22 cellular contexts compared by ENCODE assay signal in the genomic region with DNA sequence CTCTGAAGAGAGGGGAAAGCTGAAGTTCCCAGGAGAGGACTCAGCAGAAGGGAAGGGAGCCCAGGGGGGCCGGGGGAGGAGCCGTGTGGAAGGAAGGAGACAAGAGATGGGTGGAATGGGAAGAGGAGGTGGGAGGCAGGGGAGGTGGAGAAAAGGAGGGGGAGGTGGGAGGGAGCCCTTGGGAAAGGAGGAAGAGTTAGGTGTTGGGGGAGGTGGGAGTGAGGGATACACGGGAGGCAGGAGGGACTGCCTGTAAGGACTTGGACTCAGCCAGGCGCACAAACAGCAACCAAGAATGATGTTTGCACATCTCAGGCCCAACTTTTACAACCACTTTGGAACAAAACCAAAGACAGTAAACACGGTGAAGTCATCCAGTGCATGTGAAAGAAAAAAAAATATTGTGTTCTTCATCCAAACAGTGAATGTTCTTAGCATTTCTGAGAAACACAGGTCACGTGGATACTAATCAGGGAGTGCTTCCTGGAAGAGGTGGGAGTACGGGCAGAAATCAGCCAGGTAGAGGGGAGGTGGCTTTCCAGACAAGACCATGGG. TPM values are rescaled to one million over a fixed set of nuclear protein-coding genes. Genes with fewer than 3 reads are reported as not detected.
DNase-seq lines count a peak whose midpoint lies in the region; ATAC-seq, FAIRE-seq and TF ChIP-seq lines count a peak whose summit lies in the region.
"Had no signal": no experiment of that assay in that cellular context is flagged by ENCODE, and none has a peak within 500 bp of the region (broad histone marks: within the 10 kb centered on the region; RNA-seq: fewer than 3 reads in every experiment).

No MANE protein-coding gene starts in this region.

- ATAC-seq in omental fat pad (ENCODE audit: low FRiP score), result peak; percentile 56

- FAIRE-seq in D721Med (lab: Jason Lieb, UNC), result no peak
- FAIRE-seq: A204.1, islet of Langerhans had no signal

- POLR2A ChIA-PET in HEK293 (lab: Yijun Ruan, JAX), result interaction anchor here (0.5 to 0.7 kb wide), 2 partner anchors 11 to 209 kb away, joined by 3 to 4 read pairs; no protein-coding TSS in a partner anchor

- no peaks in the 10 kb centered on the region for H3K4me1 ChIP-seq in HEK293 (ENCODE audit: control insufficient read depth, insufficient read depth, low read length)
- H3K4me1 ChIP-seq: lower lobe of right lung had no signal

- DNase-seq in AG08396 (ENCODE audit: low spot score) (peak; percentile 46), fibroblast of mammary gland (ENCODE audit: low read depth) (peak; percentile 58), omental fat pad (ENCODE audit: low spot score) (no peak), SIG-M5 treated with dmso at 0.1 percent for 504 hours (lab: John Stamatoyannopoulos, UW; ENCODE audit: unreplicated experiment) (no peak), D721Med (ENCODE audit: insufficient read length, low spot score) (no peak), occipital lobe (lab: John Stamatoyannopoulos, UW) (no peak), brain microvascular endothelial cell (no peak)
- DNase-seq: activated CD4-positive, alpha-beta T cell treated with anti-CD3 and anti-CD28 coated beads, Interleukin-2, amount 50 U/mL, for 1 hour; Calu3; EL; H9; KBM-7; lower lobe of right lung; NCI-H524; SK-N-SH; tibial artery had no signal

- H3K27ac ChIP-seq in HEK293 (ENCODE audit: extremely low read depth, low read depth, low read length), result no peak overlapping the region
- H3K27ac ChIP-seq in brain microvascular endothelial cell, result no peak overlapping the region
- H3K27ac ChIP-seq: BLaER1 treated with 17β-estradiol and CSF1 and Interleukin-3, amounts not matched to agents 10 nM and 100 nM; lower lobe of right lung; neutrophil; tibial artery had no signal

- CTCF ChIA-PET in HEK293 (lab: Yijun Ruan, JAX), result no interaction called here

- no peak overlapping the region for H3K4me3 ChIP-seq in HEK293 (ENCODE audit: low read depth, low read length)
- H3K4me3 ChIP-seq in fibroblast of mammary gland (ENCODE audit: control insufficient read depth, low read depth, low read length), result no peak overlapping the region
- H3K4me3 ChIP-seq in brain microvascular endothelial cell (ENCODE audit: low read depth, low read length), result no peak overlapping the region
- H3K4me3 ChIP-seq: BLaER1 treated with 17β-estradiol and CSF1 and Interleukin-3, amounts not matched to agents 10 nM and 100 nM; lower lobe of right lung; tibial artery had no signal

- no peaks in the 10 kb centered on the region for H3K27me3 ChIP-seq in brain microvascular endothelial cell (replicated peaks)
- H3K27me3 ChIP-seq: BLaER1 treated with 17β-estradiol and CSF1 and Interleukin-3, amounts not matched to agents 10 nM and 100 nM had no signal

- no peaks in the 10 kb centered on the region for H3K9me3 ChIP-seq in HEK293 (ENCODE audit: control insufficient read depth, insufficient read depth, low read depth, low read length)

- in situ Hi-C loops in brain microvascular endothelial cell (cut with HindIII; ENCODE audit: low pct_ligation_motif_present, low sequenced_read_pairs), result no loop called here

- no peak for TF ChIP-seq CTCF in HEK293 (tag by site-specific recombination; IDR thresholded peaks at IDR 0.05)
- no peak for TF ChIP-seq CTCF in fibroblast of mammary gland (conservative IDR thresholded peaks at IDR 0.05; ENCODE audit: control insufficient read depth, insufficient read depth, low read depth, low read length)
- no peak for TF ChIP-seq CTCF in omental fat pad (IDR thresholded peaks at IDR 0.05)
- no peak for TF ChIP-seq CTCF in D721Med (IDR thresholded peaks at IDR 0.05; ENCODE audit: insufficient read depth, missing control alignments)
- no peak for TF ChIP-seq CTCF in brain microvascular endothelial cell (IDR thresholded peaks at IDR 0.05; ENCODE audit: low read depth, low read length, missing control alignments)

- H3K36me3 ChIP-seq in HEK293 (ENCODE audit: control insufficient read depth in 2 of 2, insufficient read depth in 1 of 2, low read length in 2 of 2), result no peaks in the 10 kb centered on the region
- no peaks in the 10 kb centered on the region for H3K36me3 ChIP-seq in brain microvascular endothelial cell (replicated peaks)
- H3K36me3 ChIP-seq: lower lobe of right lung, neutrophil, tibial artery, WERI-Rb-1 had no signal

TF ChIP-seq in HEK293, 187 proteins besides CTCF, POLR2A, EP300 and RAD21 (continues in another document):
- TF ChIP-seq ZFP37 (tag by site-specific recombination; IDR thresholded peaks at IDR 0.05) (peak; percentile 86), ZNF221 (tag by site-specific recombination; IDR thresholded peaks at IDR 0.05; ENCODE audit: borderline replicate concordance) (no peak), ZNF138 (tag by site-specific recombination; IDR thresholded peaks at IDR 0.05; ENCODE audit: borderline replicate concordance) (no peak), ZEB2 (tag by site-specific recombination; IDR thresholded peaks at IDR 0.05) (0 out of 2 replicates have a peak, but pooled peaks have one; percentile 40), ZFHX2 (tag by site-specific recombination; conservative IDR thresholded peaks at IDR 0.05) (peak; percentile 61), ZNF10 (tag by site-specific recombination; IDR thresholded peaks at IDR 0.05) (peak; percentile 77; the same call in 1 of the 2 replicates), MEIS1 (CRISPR knock-in tag; IDR thresholded peaks at IDR 0.05; ENCODE audit: borderline replicate concordance) (no peak), ZNF513 (tag by site-specific recombination; IDR thresholded peaks at IDR 0.05) (peak; percentile 30; the same call in 1 of the 2 replicates)
- TF ChIP-seq, protein P1, sequence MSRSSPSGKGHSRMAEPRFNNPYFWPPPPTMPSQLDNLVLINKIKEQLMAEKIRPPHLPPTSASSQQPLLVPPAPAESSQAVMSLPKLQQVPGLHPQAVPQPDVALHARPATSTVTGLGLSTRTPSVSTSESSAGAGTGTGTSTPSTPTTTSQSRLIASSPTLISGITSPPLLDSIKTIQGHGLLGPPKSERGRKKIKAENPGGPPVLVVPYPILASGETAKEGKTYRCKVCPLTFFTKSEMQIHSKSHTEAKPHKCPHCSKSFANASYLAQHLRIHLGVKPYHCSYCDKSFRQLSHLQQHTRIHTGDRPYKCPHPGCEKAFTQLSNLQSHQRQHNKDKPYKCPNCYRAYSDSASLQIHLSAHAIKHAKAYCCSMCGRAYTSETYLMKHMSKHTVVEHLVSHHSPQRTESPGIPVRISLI (tag by site-specific recombination; IDR thresholded peaks at IDR 0.05), result peak; percentile 62
- TF ChIP-seq, protein P2, sequence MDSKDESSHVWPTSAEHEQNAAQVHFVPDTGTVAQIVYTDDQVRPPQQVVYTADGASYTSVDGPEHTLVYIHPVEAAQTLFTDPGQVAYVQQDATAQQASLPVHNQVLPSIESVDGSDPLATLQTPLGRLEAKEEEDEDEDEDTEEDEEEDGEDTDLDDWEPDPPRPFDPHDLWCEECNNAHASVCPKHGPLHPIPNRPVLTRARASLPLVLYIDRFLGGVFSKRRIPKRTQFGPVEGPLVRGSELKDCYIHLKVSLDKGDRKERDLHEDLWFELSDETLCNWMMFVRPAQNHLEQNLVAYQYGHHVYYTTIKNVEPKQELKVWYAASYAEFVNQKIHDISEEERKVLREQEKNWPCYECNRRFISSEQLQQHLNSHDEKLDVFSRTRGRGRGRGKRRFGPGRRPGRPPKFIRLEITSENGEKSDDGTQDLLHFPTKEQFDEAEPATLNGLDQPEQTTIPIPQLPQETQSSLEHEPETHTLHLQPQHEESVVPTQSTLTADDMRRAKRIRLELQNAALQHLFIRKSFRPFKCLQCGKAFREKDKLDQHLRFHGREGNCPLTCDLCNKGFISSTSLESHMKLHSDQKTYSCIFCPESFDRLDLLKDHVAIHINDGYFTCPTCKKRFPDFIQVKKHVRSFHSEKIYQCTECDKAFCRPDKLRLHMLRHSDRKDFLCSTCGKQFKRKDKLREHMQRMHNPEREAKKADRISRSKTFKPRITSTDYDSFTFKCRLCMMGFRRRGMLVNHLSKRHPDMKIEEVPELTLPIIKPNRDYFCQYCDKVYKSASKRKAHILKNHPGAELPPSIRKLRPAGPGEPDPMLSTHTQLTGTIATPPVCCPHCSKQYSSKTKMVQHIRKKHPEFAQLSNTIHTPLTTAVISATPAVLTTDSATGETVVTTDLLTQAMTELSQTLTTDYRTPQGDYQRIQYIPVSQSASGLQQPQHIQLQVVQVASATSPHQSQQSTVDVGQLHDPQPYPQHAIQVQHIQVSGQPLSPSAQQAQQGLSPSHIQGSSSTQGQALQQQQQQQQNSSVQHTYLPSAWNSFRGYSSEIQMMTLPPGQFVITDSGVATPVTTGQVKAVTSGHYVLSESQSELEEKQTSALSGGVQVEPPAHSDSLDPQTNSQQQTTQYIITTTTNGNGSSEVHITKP (tag by site-specific recombination; IDR thresholded peaks at IDR 0.05), result 0 out of 2 replicates have a peak, but pooled peaks have one; percentile 36

RNA-seq across cellular contexts. Expression of gene LSM14B, which starts 17.4 kb away (rescaled TPM):
- total RNA-seq in omental fat pad, result 10 to 100 TPM; 13.1 to 23.8 (median 16.0) TPM
- total RNA-seq in occipital lobe, result 92.6 TPM

RNA-seq across cellular contexts. Expression of gene PSMA7, which starts 38.3 kb away (rescaled TPM):
- total RNA-seq in omental fat pad (100 to 1,000 TPM; 345 to 725 (median 409) TPM), occipital lobe (107 TPM)

RNA-seq across cellular contexts. Expression of gene SS18L1, which starts 38.7 kb away (rescaled TPM):
- total RNA-seq in omental fat pad (10 to 100 TPM; 10.3 to 23.4 (median 12.3) TPM), occipital lobe (75.0 TPM)

RNA-seq across cellular contexts. Expression of gene TAF4, which starts 39.2 kb away (rescaled TPM):
- total RNA-seq in omental fat pad (10 to 100 TPM in 2 of 4 donors, 1 to 10 TPM in 2; 7.1 to 15.9 (median 11.9) TPM), occipital lobe (8.6 TPM)

Comparison
In these comparisons a context has a peak if more than half of its experiments do, and no peak if none do; other contexts are left out.
1. DNase-seq: peak in AG08396 (single experiment) and fibroblast of mammary gland (single experiment); none in omental fat pad (single experiment), SIG-M5 treated with dmso at 0.1 percent for 504 hours (single experiment), D721Med (single experiment), occipital lobe (single experiment) and brain microvascular endothelial cell (single experiment).